In the genomic region with DNA sequence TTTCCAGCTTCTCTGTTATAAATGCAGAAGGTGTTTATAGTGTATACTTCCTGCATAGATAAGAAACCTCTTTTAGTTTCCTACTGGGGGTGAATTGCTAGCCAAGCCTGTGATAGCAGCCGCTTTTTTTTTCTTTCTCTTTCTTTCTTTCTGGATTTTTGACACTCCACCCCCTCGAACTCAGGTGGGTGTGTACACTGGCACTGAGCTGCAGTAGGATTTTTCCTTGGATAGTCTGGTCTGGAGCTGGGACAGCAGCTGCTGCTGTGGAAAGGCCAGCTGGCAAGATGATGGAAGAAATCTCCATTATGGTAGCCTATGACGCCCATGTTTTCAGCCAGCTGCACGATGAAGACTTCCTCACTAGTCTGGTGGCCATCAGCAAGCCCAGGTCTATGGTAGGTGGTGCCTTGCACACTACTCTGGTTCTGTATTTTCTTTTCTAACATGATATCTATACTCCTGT, we compare ENCODE assay signal across 8 cellular contexts.
A peak's percentile ranks its signal among the peaks of the same experiment; 100 is the strongest.
DNase-seq lines count a peak whose midpoint lies in the region; ATAC-seq, FAIRE-seq and TF ChIP-seq lines count a peak whose summit lies in the region.

No MANE protein-coding gene starts in this region.

- H3K79me2 ChIP-seq in H9 (ENCODE audit: insufficient read depth, low read length) (peaks cover 23% of the 10 kb centered on the region; the same call in 1 of the 2 replicates), HepG2 (ENCODE audit: insufficient read depth, low read length) (no peaks in the 10 kb centered on the region)

- H4K5ac ChIP-seq in H9 (ENCODE audit: insufficient read length, low read depth, low read length) = no peak overlapping the region

- TF ChIP-seq POLR2A in HepG2 (IDR thresholded peaks at IDR 0.05; ENCODE audit: insufficient read depth in 1 of 2, low read depth in 2 of 2, low read length in 2 of 2) = no peak

- POLR2A ChIA-PET in HepG2 (lab: Yijun Ruan, JAX) = no interaction called here

- peaks cover 39 to 49% of the 10 kb centered on the region in 2 experiments for H3K4me1 Mint-ChIP-seq in H9

- H3K9me3 Mint-ChIP-seq in H9 = no peaks in the 10 kb centered on the region; a peak in 1 of 5 replicates

- intact Hi-C loops in HepG2 (cut with micrococcal nuclease; ENCODE audit: unreplicated experiment) = no loop called here

- H2AFZ ChIP-seq in H9 (ENCODE audit: low read length) = no peak overlapping the region
- H2AFZ ChIP-seq in HepG2 (ENCODE audit: low read length) = no peak overlapping the region

- no peak overlapping the region for H3K14ac ChIP-seq in H9 (ENCODE audit: insufficient read depth, low read length)

- no peaks in the 10 kb centered on the region for H4K20me1 ChIP-seq in H9 (ENCODE audit: control insufficient read depth, insufficient read depth, insufficient read length)
- H4K20me1 ChIP-seq in HepG2 (ENCODE audit: insufficient read depth, low read length) = no peaks in the 10 kb centered on the region

- no peak overlapping the region for H3K18ac ChIP-seq in H9 (ENCODE audit: insufficient read length, low read depth, low read length)

- H3K27me3 ChIP-seq in H9 (ENCODE audit: insufficient read depth, low read length) (no peaks in the 10 kb centered on the region), iPS-20b (ENCODE audit: insufficient read depth, low read length) (no peaks in the 10 kb centered on the region), HepG2 (ENCODE audit: control insufficient read depth in 1 of 2, insufficient read depth in 2 of 2, low read length in 2 of 2) (no peaks in the 10 kb centered on the region)

- H2BK5ac ChIP-seq in H9 (ENCODE audit: insufficient read length, low read length) = no peak overlapping the region

- no peaks in the 10 kb centered on the region for H3K79me1 ChIP-seq in H9 (ENCODE audit: insufficient read depth, low read depth, low read length, poor library complexity, severe bottlenecking)

- H3K36me3 Mint-ChIP-seq in H9 (ENCODE audit: insufficient read depth in 1 of 3, low read depth in 3 of 3) = peaks cover 19 to 57% (median 54%) of the 10 kb centered on the region in 3 experiments

- H3T11ph ChIP-seq in H9 (ENCODE audit: low read length) = no peak overlapping the region

- no peak for ATAC-seq in GM19328 (IDR thresholded peaks at IDR 0.05; ENCODE audit: unreplicated experiment)
- no peak for ATAC-seq in HepG2
- ATAC-seq in GM18870 (IDR thresholded peaks at IDR 0.05; ENCODE audit: unreplicated experiment) = no peak

- in situ Hi-C loops in HepG2 (cut with HindIII; ENCODE audit: extremely low pct_ligation_motif_present, low pct_unique_long_range_greater_than_20kb) = no loop called here

- no peak overlapping the region for H2BK120ac ChIP-seq in H9 (ENCODE audit: low read depth, low read length, poor library complexity, severe bottlenecking)

- no peak overlapping the region for H2BK20ac ChIP-seq in H9 (ENCODE audit: low read depth, low read length, poor library complexity, severe bottlenecking)

- H3K23me2 ChIP-seq in H9 (ENCODE audit: insufficient read length, low read depth, low read length, poor library complexity, severe bottlenecking) = peaks cover 4% of the 10 kb centered on the region

- peak overlapping the region; percentile 90 to 95 for H3K4me3 Mint-ChIP-seq in H9

- no peak overlapping the region for H2AK5ac ChIP-seq in H9 (ENCODE audit: insufficient read length, low read length)

- peak overlapping the region; percentile 84 to 97 (median 90) for H3K27ac Mint-ChIP-seq in H9

- H3K23ac ChIP-seq in H9 (ENCODE audit: insufficient read length, low read depth, low read length) = no peak overlapping the region

- peaks cover 9% of the 10 kb centered on the region; the same call in 1 of the 2 replicates for H3K4me1 ChIP-seq in H9 (ENCODE audit: insufficient read depth, low read length)
- H3K4me1 ChIP-seq in iPS-20b (ENCODE audit: insufficient read depth, low read length) = peaks cover 15% of the 10 kb centered on the region; the same call in 1 of the 2 replicates
- H3K4me1 ChIP-seq in HepG2 (ENCODE audit: insufficient read depth, low read length) = 0 out of 2 replicates have a peak, but pooled peaks cover 7% of the 10 kb centered on the region

- H3K27ac ChIP-seq in H9 (ENCODE audit: insufficient read length, low read depth, low read length) (no peak overlapping the region), iPS-20b (ENCODE audit: low read length) (no peak overlapping the region), HepG2 (ENCODE audit: extremely low read length, insufficient read depth, low read length) (no peak overlapping the region)

- H2BK12ac ChIP-seq in H9 (ENCODE audit: insufficient read length, low read depth, low read length) = no peak overlapping the region

- CTCF ChIA-PET in HepG2 (lab: Yijun Ruan, JAX; ENCODE audit: low intra/inter-chr PET ratio, low total read pairs) = no interaction called here

- no peaks in the 10 kb centered on the region for H3K27me3 Mint-ChIP-seq in H9 (ENCODE audit: low read depth)

- peak overlapping the region; percentile 85 for H3K4me3 ChIP-seq in iPS-20b (ENCODE audit: low read length)
- no peak overlapping the region for H3K4me3 ChIP-seq in HepG2 (replicated peaks in 1 of 3; ENCODE audit: insufficient read depth in 1 of 3, low read depth in 2 of 3, low read length in 3 of 3)

- H4K91ac ChIP-seq in H9 (ENCODE audit: insufficient read length, low read depth, low read length) = no peak overlapping the region

- TF ChIP-seq EP300 in HepG2 (IDR thresholded peaks at IDR 0.05; ENCODE audit: low read depth in 2 of 2, low read length in 2 of 2) = no peak
- TF ChIP-seq EP300 in HepG2 (CRISPR knock-in tag; IDR thresholded peaks at IDR 0.05; ENCODE audit: borderline replicate concordance) = no peak

- H3K4me2 ChIP-seq in H9 (ENCODE audit: insufficient read depth, insufficient read length, low read length) = peak overlapping the region; percentile 82
- no peak overlapping the region for H3K4me2 ChIP-seq in HepG2 (ENCODE audit: low read depth, low read length)

- no TSS peak for BruUV-seq in HepG2 (replicated peaks; lab: Mats Ljungman, UMichigan)

- no peak for FAIRE-seq in HepG2 (lab: Jason Lieb, UNC)

- H3K9ac ChIP-seq in H9 (ENCODE audit: extremely low read depth, insufficient read length, low read length) (peak overlapping the region; percentile 54), iPS-20b (ENCODE audit: low read depth, low read length) (peak overlapping the region; percentile 82; the same call in 1 of the 2 replicates), HepG2 (ENCODE audit: insufficient read depth, low read depth, low read length) (no peak overlapping the region)

- H2BK15ac ChIP-seq in H9 (ENCODE audit: low read depth, low read length) = no peak overlapping the region

- TF ChIP-seq CTCF in H9 (conservative IDR thresholded peaks at IDR 0.05) = no peak
- no peak for TF ChIP-seq CTCF in HepG2 (CRISPR knock-in tag; IDR thresholded peaks at IDR 0.05)

- H3K36me3 ChIP-seq in iPS-20b (ENCODE audit: insufficient read depth, low read depth, low read length) = peaks cover 57% of the 10 kb centered on the region
- H3K36me3 ChIP-seq in HepG2 (replicated peaks in 1 of 2; ENCODE audit: control insufficient read depth in 1 of 2, insufficient read depth in 2 of 2, low read length in 2 of 2) = no peaks in the 10 kb centered on the region

- DNase-seq in Ammon's horn (ENCODE audit: low spot score) (peak; percentile 18), H9 (no peak), SHP77 (lab: John Stamatoyannopoulos, UW) (peak; percentile 62 to 71), HepG2 (ENCODE audit: low spot score) (no peak), HuH-7 (ENCODE audit: low spot score) (no peak)

- no peak overlapping the region for H3K4ac ChIP-seq in H9 (ENCODE audit: low read depth, low read length)

- H3K9me3 ChIP-seq in H9 (ENCODE audit: control insufficient read depth, low read depth, low read length) (no peaks in the 10 kb centered on the region), iPS-20b (ENCODE audit: insufficient read depth, low read depth, low read length) (no peaks in the 10 kb centered on the region), HepG2 (ENCODE audit: low read length) (no peaks in the 10 kb centered on the region)

- no CpG with 5 or more reads among the region's 4 CpGs for WGBS in H9 (ENCODE audit: extremely low coverage, insufficient read length, low lambda C conversion rate)
- WGBS in HepG2 (ENCODE audit: low lambda C conversion rate) = 90% methylated on average over 4 of the region's 4 CpGs

- no peak overlapping the region for H3K56ac ChIP-seq in H9 (ENCODE audit: insufficient read length, low read depth, low read length)

- no peak overlapping the region for H4K8ac ChIP-seq in H9 (replicated peaks; ENCODE audit: insufficient read length, low read depth, low read length)

- no peak for TF ChIP-seq RAD21 in HepG2 (CRISPR knock-in tag; IDR thresholded peaks at IDR 0.05)

TF ChIP-seq in HepG2, 621 proteins besides CTCF, POLR2A, EP300 and RAD21 (continues in another document):
- TF ChIP-seq, protein P1, sequence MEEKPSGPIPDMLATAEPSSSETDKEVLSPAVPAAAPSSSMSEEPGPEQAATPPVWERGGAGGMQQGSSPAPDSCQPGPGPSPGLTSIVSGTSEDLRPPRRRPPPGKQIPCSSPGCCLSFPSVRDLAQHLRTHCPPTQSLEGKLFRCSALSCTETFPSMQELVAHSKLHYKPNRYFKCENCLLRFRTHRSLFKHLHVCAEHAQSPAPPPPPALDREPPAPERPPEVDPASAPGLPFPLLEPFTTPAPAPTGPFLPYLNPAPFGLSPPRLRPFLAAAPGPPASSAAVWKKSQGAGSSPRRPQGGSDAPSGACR (CRISPR knock-in tag; IDR thresholded peaks at IDR 0.05) = no peak
- TF ChIP-seq ZNF251 (CRISPR knock-in tag; IDR thresholded peaks at IDR 0.05) = no peak
- TF ChIP-seq, protein P2, sequence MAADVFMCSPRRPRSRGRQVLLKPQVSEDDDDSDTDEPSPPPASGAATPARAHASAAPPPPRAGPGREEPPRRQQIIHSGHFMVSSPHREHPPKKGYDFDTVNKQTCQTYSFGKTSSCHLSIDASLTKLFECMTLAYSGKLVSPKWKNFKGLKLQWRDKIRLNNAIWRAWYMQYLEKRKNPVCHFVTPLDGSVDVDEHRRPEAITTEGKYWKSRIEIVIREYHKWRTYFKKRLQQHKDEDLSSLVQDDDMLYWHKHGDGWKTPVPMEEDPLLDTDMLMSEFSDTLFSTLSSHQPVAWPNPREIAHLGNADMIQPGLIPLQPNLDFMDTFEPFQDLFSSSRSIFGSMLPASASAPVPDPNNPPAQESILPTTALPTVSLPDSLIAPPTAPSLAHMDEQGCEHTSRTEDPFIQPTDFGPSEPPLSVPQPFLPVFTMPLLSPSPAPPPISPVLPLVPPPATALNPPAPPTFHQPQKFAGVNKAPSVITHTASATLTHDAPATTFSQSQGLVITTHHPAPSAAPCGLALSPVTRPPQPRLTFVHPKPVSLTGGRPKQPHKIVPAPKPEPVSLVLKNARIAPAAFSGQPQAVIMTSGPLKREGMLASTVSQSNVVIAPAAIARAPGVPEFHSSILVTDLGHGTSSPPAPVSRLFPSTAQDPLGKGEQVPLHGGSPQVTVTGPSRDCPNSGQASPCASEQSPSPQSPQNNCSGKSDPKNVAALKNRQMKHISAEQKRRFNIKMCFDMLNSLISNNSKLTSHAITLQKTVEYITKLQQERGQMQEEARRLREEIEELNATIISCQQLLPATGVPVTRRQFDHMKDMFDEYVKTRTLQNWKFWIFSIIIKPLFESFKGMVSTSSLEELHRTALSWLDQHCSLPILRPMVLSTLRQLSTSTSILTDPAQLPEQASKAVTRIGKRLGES (CRISPR knock-in tag; IDR thresholded peaks at IDR 0.05; ENCODE audit: borderline replicate concordance) = no peak

Comparison
In these comparisons a context has a peak if more than half of its experiments do, and no peak if none do; other contexts are left out.
1. DNase-seq: peak in Ammon's horn (single experiment) and SHP77 (2 of 2); none in H9 (single experiment), HepG2 (single experiment) and HuH-7 (single experiment).